ENCODE assay signal across 8 cellular contexts in the genomic region with DNA sequence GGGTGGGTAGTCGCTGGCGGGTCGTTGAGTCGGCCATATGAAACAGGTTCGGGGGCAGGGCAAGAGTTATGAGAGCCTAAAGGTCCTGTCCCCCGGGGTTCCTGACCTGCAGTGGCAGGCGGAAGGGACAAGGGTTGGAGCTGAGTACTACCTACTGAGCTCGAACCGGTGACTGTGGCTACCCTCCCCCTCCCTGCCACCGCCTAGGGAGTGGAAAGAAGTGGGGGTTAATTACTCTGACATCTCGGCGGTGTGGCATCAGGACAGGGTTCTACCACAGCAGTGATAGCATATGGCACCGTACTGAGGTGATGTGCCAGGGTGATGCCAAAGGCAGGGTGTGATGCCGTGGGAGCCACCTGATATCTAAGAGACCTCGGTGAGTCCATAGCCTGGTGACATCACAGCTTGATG. TPM values are rescaled to one million over a fixed set of nuclear protein-coding genes. Genes with fewer than 3 reads are reported as not detected.
DNase-seq lines count a peak whose midpoint lies in the region; ATAC-seq, FAIRE-seq and TF ChIP-seq lines count a peak whose summit lies in the region.

No MANE protein-coding gene starts in this region.

- intact Hi-C loops in K562 (cut with micrococcal nuclease) (no loop called here), upper lobe of right lung (cut with DNase I) (no loop called here)

- TSS peak; percentile 71 for BruUV-seq in K562 (replicated peaks; lab: Mats Ljungman, UMichigan)

- TF ChIP-seq RAD21 in K562 (CRISPR knock-in tag; conservative IDR thresholded peaks at IDR 0.05 in 1 of 2, IDR thresholded peaks at IDR 0.05 in 1 of 2) (no peak), liver (IDR thresholded peaks at IDR 0.05) (no peak)

- H3K9ac ChIP-seq in K562 (ENCODE audit: insufficient read depth in 1 of 2, low read depth in 2 of 2, low read length in 2 of 2) (peak overlapping the region; percentile 68 to 87), liver (ENCODE audit: low read depth in 1 of 2, low read length in 2 of 2) (peak overlapping the region in 1 of 2 donors; percentile 72)

- H3K4me2 ChIP-seq in K562 (ENCODE audit: insufficient read depth, low read length), result peak overlapping the region; percentile 98

- H3K79me2 ChIP-seq in K562 (ENCODE audit: control insufficient read depth, insufficient read depth, low read length), result peaks cover 44% of the 10 kb centered on the region

- H3K27ac ChIP-seq in HL-60 (replicated peaks) (peak overlapping the region; percentile 48), K562 (ENCODE audit: extremely low read depth, low read depth, low read length) (peak overlapping the region; percentile 68; the same call in 2 of the 3 replicates), liver (ENCODE audit: low read depth in 1 of 2, low read length in 2 of 2) (peak overlapping the region; percentile 4 to 76), upper lobe of right lung (peak overlapping the region; percentile 68)

- DNase-seq in NCI-H1092 treated with DMSO at 0.1 percent for 48 hours (lab: John Stamatoyannopoulos, UW), result peak; percentile 35
- no peak for DNase-seq in NCI-H1092 (lab: John Stamatoyannopoulos, UW)
- no peak for DNase-seq in HL-60 (ENCODE audit: low read depth in 1 of 2, low spot score in 1 of 2)
- peak in 3 of 4 experiments; percentile 31 to 44 (median 38) for DNase-seq in K562 (ENCODE audit: extremely low read depth in 1 of 4, low spot score in 3 of 4)
- no peak for DNase-seq in upper lobe of right lung
- DNase-seq in EL, result no peak

- H3K9me3 ChIP-seq in K562 (replicated peaks; ENCODE audit: control insufficient read depth, insufficient read depth, low read depth, low read length) (no peaks in the 10 kb centered on the region), liver (ENCODE audit: control insufficient read depth in 4 of 4, low read length in 3 of 4) (no peaks in the 10 kb centered on the region), upper lobe of right lung (no peaks in the 10 kb centered on the region)

- WGBS in K562 (ENCODE audit: insufficient coverage, low coverage, missing lambda C conversion rate), result 3% methylated on average over 6 of the region's 15 CpGs
- WGBS in liver, result 0% methylated on average over 15 of the region's 15 CpGs

- H2AFZ ChIP-seq in K562 (ENCODE audit: low read depth, low read length), result peak overlapping the region; percentile 96

- in situ Hi-C loops in K562 (cut with MboI), result no loop called here

- H3K9me1 ChIP-seq in K562 (ENCODE audit: control insufficient read depth, insufficient read depth, low read length), result no peaks in the 10 kb centered on the region

- TF ChIP-seq CTCF in HL-60 (IDR thresholded peaks at IDR 0.05; ENCODE audit: insufficient read depth, low read length), result no peak
- TF ChIP-seq CTCF in K562 (IDR thresholded peaks at IDR 0.05 in 2 of 3, conservative IDR thresholded peaks at IDR 0.05 in 1 of 3; ENCODE audit: insufficient read depth in 2 of 3, low read depth in 1 of 3, low read length in 3 of 3), result no peak
- TF ChIP-seq CTCF in liver (IDR thresholded peaks at IDR 0.05; ENCODE audit: low read depth, low read length, missing input control), result no peak
- no peak for TF ChIP-seq CTCF in upper lobe of right lung (IDR thresholded peaks at IDR 0.05)

- ATAC-seq in GM21515 (IDR thresholded peaks at IDR 0.05; ENCODE audit: unreplicated experiment) (peak; percentile 38), K562 (peak; percentile 62), upper lobe of right lung (peak; percentile 62)

- H3K27me3 ChIP-seq in HL-60 (ENCODE audit: insufficient read depth, poor library complexity, severe bottlenecking), result no peaks in the 10 kb centered on the region
- H3K27me3 ChIP-seq in K562 (ENCODE audit: control insufficient read depth in 2 of 2, insufficient read depth in 2 of 2, low read length in 2 of 2), result no peaks in the 10 kb centered on the region
- no peaks in the 10 kb centered on the region for H3K27me3 ChIP-seq in liver (ENCODE audit: control insufficient read depth in 4 of 4, insufficient read depth in 4 of 4, low read length in 3 of 4)
- no peaks in the 10 kb centered on the region for H3K27me3 ChIP-seq in upper lobe of right lung

- no peak for TF ChIP-seq POLR2A in K562 (conservative IDR thresholded peaks at IDR 0.05)

- H3K36me3 ChIP-seq in K562 (ENCODE audit: control insufficient read depth, insufficient read depth, low read length) (peaks cover 12% of the 10 kb centered on the region; the same call in 2 of the 3 replicates), liver (ENCODE audit: control insufficient read depth in 4 of 4, insufficient read depth in 3 of 4, low read depth in 1 of 4, low read length in 3 of 4) (peaks cover 0 to 3% (median 1%) of the 10 kb centered on the region in 4 donors), upper lobe of right lung (peaks cover 10% of the 10 kb centered on the region)

- POLR2A ChIA-PET in K562 (lab: Yijun Ruan, JAX), result interaction anchor here (0.5 to 2.0 kb wide), 8 partner anchors 9 to 1852 kb away, joined by 3 to 11 read pairs (median 4); no protein-coding TSS in a partner anchor

- no peaks in the 10 kb centered on the region for H4K20me1 ChIP-seq in K562 (replicated peaks; ENCODE audit: control insufficient read depth, insufficient read depth, low read length)

- CTCF ChIA-PET in K562 (lab: Yijun Ruan, JAX; ENCODE audit: low intra/inter-chr PET ratio), result no interaction called here

- TF ChIP-seq EP300 in K562 (IDR thresholded peaks at IDR 0.05; ENCODE audit: low read length), result no peak

- peaks cover 0 to 8% of the 10 kb centered on the region in 2 experiments; a peak in 2 of 5 replicates for H3K4me1 ChIP-seq in K562 (replicated peaks in 1 of 2; ENCODE audit: control insufficient read depth in 2 of 2, insufficient read depth in 2 of 2, low read length in 2 of 2)
- peaks cover 0 to 4% (median 2%) of the 10 kb centered on the region in 4 donors for H3K4me1 ChIP-seq in liver (ENCODE audit: control insufficient read depth in 4 of 4, insufficient read depth in 4 of 4, low read length in 3 of 4)
- peaks cover 8% of the 10 kb centered on the region for H3K4me1 ChIP-seq in upper lobe of right lung

- H3K4me3 ChIP-seq in HL-60 (replicated peaks; ENCODE audit: insufficient read depth, low read length) (peak overlapping the region; percentile 60), K562 (peak overlapping the region; percentile 72), liver (ENCODE audit: low read depth in 1 of 3, low read length in 3 of 3) (peak overlapping the region; percentile 29 to 93 (median 69)), upper lobe of right lung (peak overlapping the region; percentile 62)

- no peak for FAIRE-seq in K562 (lab: Jason Lieb, UNC)

RNA-seq across cellular contexts. Expression of gene ATG4A, which starts 0.3 kb away (rescaled TPM):
- total RNA-seq in K562 (2011; cell fraction: chromatin; rRNA removed; ENCODE audit: low replicate concordance), result 3.5 and 9.5 TPM in 2 replicates
- total RNA-seq in K562 (2011; cell fraction: nucleolus; rRNA removed), result 2.0 and 3.3 TPM in 2 replicates
- 4.2 and 5.1 TPM in 2 replicates for total RNA-seq in K562 (2011; cell fraction: nucleoplasm; rRNA removed)
- total RNA-seq in K562 (2014; rRNA removed) (7.3 and 7.5 TPM in 2 replicates), K562 (2014; rRNA removed; fragmentation: Illumina TruSeq; extraction: Trizol) (16.6 and 17.9 TPM in 2 replicates), K562 (2015; rRNA removed; fragmentation: Illumina TruSeq; extraction: Trizol) (12.2 and 12.3 TPM in 2 replicates), K562 (2021) (12.1 and 12.3 TPM in 2 replicates), liver (10 to 100 TPM; 18.4 to 19.8 TPM), upper lobe of right lung (16.9 TPM)
- polyA plus RNA-seq in K562 (2011; rRNA removed) (13.9 and 20.4 TPM in 2 replicates), K562 (2014; fragmentation: Illumina TruSeq; extraction: Trizol) (19.8 and 23.9 TPM in 2 replicates), K562 (2014; fragmentation: Nextera tagmentation; extraction: Ambion mirVana) (10 to 100 TPM; 16.9 to 24.5 TPM), K562 (2014; rRNA removed) (11.1 and 12.4 TPM in 2 replicates), liver (10 to 100 TPM; 11.7 to 14.9 TPM)
- polyA plus RNA-seq in K562 (2011; cell fraction: cytosol; rRNA removed), result 5.9 and 10.5 TPM in 2 replicates
- polyA plus RNA-seq in K562 (2011; cell fraction: nucleus; rRNA removed), result 6.9 and 10.8 TPM in 2 replicates
- 10.2 and 17.4 TPM in 2 replicates for polyA plus RNA-seq in K562 (2012)
- polyA minus RNA-seq in K562 (2011; rRNA and poly(A)+ RNA removed), result 13.7 and 14.4 TPM in 2 replicates
- 2.4 and 7.4 TPM in 2 replicates for polyA minus RNA-seq in K562 (2011; cell fraction: cytosol; rRNA and poly(A)+ RNA removed)
- polyA minus RNA-seq in K562 (2011; cell fraction: nucleus; rRNA and poly(A)+ RNA removed), result 3.6 and 6.2 TPM in 2 replicates

RNA-seq across cellular contexts. Expression of gene PSMD10, which starts 0.5 kb away (rescaled TPM):
- 10.0 and 18.6 TPM in 2 replicates for total RNA-seq in K562 (2011; cell fraction: chromatin; rRNA removed; ENCODE audit: low replicate concordance)
- total RNA-seq in K562 (2011; cell fraction: nucleolus; rRNA removed), result 7.9 and 9.2 TPM in 2 replicates
- 18.0 and 19.0 TPM in 2 replicates for total RNA-seq in K562 (2011; cell fraction: nucleoplasm; rRNA removed)
- total RNA-seq in K562 (2014; rRNA removed), result 43.3 and 47.8 TPM in 2 replicates
- total RNA-seq in K562 (2014; rRNA removed; fragmentation: Illumina TruSeq; extraction: Trizol), result 70.4 and 76.0 TPM in 2 replicates
- 47.0 and 50.6 TPM in 2 replicates for total RNA-seq in K562 (2015; rRNA removed; fragmentation: Illumina TruSeq; extraction: Trizol)
- 55.2 and 58.0 TPM in 2 replicates for total RNA-seq in K562 (2021)
- polyA plus RNA-seq in K562 (2011; rRNA removed), result 110 and 113 TPM in 2 replicates
- 41.3 and 101 TPM in 2 replicates for polyA plus RNA-seq in K562 (2011; cell fraction: cytosol; rRNA removed)
- 13.8 and 33.1 TPM in 2 replicates for polyA plus RNA-seq in K562 (2011; cell fraction: nucleus; rRNA removed)
- 77.5 and 80.6 TPM in 2 replicates for polyA plus RNA-seq in K562 (2012)
- 58.4 and 71.9 TPM in 2 replicates for polyA plus RNA-seq in K562 (2014; fragmentation: Illumina TruSeq; extraction: Trizol)
- 100 to 1,000 TPM; 154 to 163 TPM for polyA plus RNA-seq in K562 (2014; fragmentation: Nextera tagmentation; extraction: Ambion mirVana)
- polyA plus RNA-seq in K562 (2014; rRNA removed), result 61.3 and 69.8 TPM in 2 replicates
- 64.9 and 76.6 TPM in 2 replicates for polyA minus RNA-seq in K562 (2011; rRNA and poly(A)+ RNA removed)
- polyA minus RNA-seq in K562 (2011; cell fraction: cytosol; rRNA and poly(A)+ RNA removed), result 16.5 and 22.9 TPM in 2 replicates
- polyA minus RNA-seq in K562 (2011; cell fraction: nucleus; rRNA and poly(A)+ RNA removed), result 8.3 and 15.1 TPM in 2 replicates
- total RNA-seq in liver, result 10 to 100 TPM; 20.3 to 21.9 TPM
- polyA plus RNA-seq in liver, result 10 to 100 TPM; 17.7 to 17.8 TPM
- total RNA-seq in upper lobe of right lung, result 34.7 TPM

RNA-seq across cellular contexts. Expression of gene VSIG1, which starts 47.0 kb away (rescaled TPM):
- not detected in 2 replicates for total RNA-seq in K562 (2011; cell fraction: chromatin; rRNA removed; ENCODE audit: low replicate concordance)
- total RNA-seq in K562 (2011; cell fraction: nucleolus; rRNA removed), result not detected in 2 replicates
- not detected in 2 replicates for total RNA-seq in K562 (2011; cell fraction: nucleoplasm; rRNA removed)
- total RNA-seq in K562 (2014; rRNA removed) (not detected in 2 replicates), K562 (2014; rRNA removed; fragmentation: Illumina TruSeq; extraction: Trizol) (not detected in 2 replicates), K562 (2015; rRNA removed; fragmentation: Illumina TruSeq; extraction: Trizol) (not detected in 2 replicates), K562 (2021) (not detected in 2 replicates), liver (not detected), upper lobe of right lung (1.1 TPM)
- polyA plus RNA-seq in K562 (2011; rRNA removed) (not detected in 2 replicates), K562 (2014; fragmentation: Illumina TruSeq; extraction: Trizol) (not detected in 2 replicates), K562 (2014; fragmentation: Nextera tagmentation; extraction: Ambion mirVana) (not detected), K562 (2014; rRNA removed) (not detected in 2 replicates), liver (not detected)
- not detected in 2 replicates for polyA plus RNA-seq in K562 (2011; cell fraction: cytosol; rRNA removed)
- not detected in 2 replicates for polyA plus RNA-seq in K562 (2011; cell fraction: nucleus; rRNA removed)
- not detected in 2 replicates for polyA plus RNA-seq in K562 (2012)
- polyA minus RNA-seq in K562 (2011; rRNA and poly(A)+ RNA removed), result not detected in 2 replicates
- polyA minus RNA-seq in K562 (2011; cell fraction: cytosol; rRNA and poly(A)+ RNA removed), result not detected in 2 replicates
- not detected in 2 replicates for polyA minus RNA-seq in K562 (2011; cell fraction: nucleus; rRNA and poly(A)+ RNA removed)

Comparison
In these comparisons a context has a peak if more than half of its experiments do, and no peak if none do; other contexts are left out.
1. DNase-seq: peak in NCI-H1092 treated with DMSO at 0.1 percent for 48 hours (single experiment) and K562 (3 of 4); none in NCI-H1092 (single experiment), HL-60 (0 of 2), upper lobe of right lung (single experiment) and EL (single experiment).
2. Peak in every context shown above with its lines, with median percentiles within 50 percentile points of each other: ATAC-seq, H3K27ac ChIP-seq and H3K4me3 ChIP-seq.